ENCODE assay signal across 29 cellular contexts in the genomic region with DNA sequence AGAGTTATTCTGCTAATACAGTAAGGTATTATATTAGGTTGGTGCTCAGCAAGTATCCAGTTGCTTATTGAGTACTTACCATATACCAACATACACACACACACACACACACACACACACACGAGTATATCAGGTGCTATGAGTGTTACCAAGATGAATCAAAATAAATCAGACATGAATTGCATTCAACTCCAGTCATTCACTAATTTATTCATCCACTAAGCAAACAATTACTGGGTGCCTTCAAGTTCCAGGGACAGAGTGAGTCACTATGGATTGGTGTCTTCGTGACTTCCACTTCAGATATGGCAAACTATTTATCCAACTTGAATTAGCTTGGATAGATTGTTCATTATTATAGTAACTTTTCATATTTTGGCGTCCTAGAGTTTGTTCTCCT.
A peak's percentile ranks its signal among the peaks of the same experiment; 100 is the strongest.
DNase-seq lines count a peak whose midpoint lies in the region; ATAC-seq and TF ChIP-seq lines count a peak whose summit lies in the region.
"Had no signal": no experiment of that assay in that cellular context is flagged by ENCODE, and none has a peak within 500 bp of the region (broad histone marks: within the 10 kb centered on the region; RNA-seq: fewer than 3 reads in every experiment).

No MANE protein-coding gene starts in this region.

- no peak overlapping the region for H2AFZ ChIP-seq in mammary epithelial cell (ENCODE audit: low read depth, low read length)

- H3K4me1 Mint-ChIP-seq in MCF 10A (ENCODE audit: insufficient read depth, unreplicated experiment), result no peaks in the 10 kb centered on the region
- H3K4me1 Mint-ChIP-seq: nephron progenitor cell had no signal

- H3K9me3 ChIP-seq in mammary epithelial cell (replicated peaks; ENCODE audit: insufficient read depth, low read length), result no peaks in the 10 kb centered on the region
- no peaks in the 10 kb centered on the region for H3K9me3 ChIP-seq in upper lobe of left lung
- H3K9me3 ChIP-seq in A673 (ENCODE audit: low read depth, low read length, poor library complexity, severe bottlenecking), result no peaks in the 10 kb centered on the region
- H3K9me3 ChIP-seq: ovary had no signal

- ATAC-seq in foreskin keratinocyte (peak; percentile 18), GM18907 (IDR thresholded peaks at IDR 0.05; ENCODE audit: unreplicated experiment) (no peak), upper lobe of left lung (ENCODE audit: low FRiP score in 2 of 2) (no peak)
- ATAC-seq: activated naive CD8-positive, alpha-beta T cell treated with anti-CD3 and anti-CD28 coated beads, Interleukin-2, amount 50 U/mL, for 24 hours; activated T-cell treated with anti-CD3 and anti-CD28 coated beads, Interleukin-2, amount 50 U/mL, for 72 hours; left cardiac atrium; SK-N-SH treated with all-trans-retinoic acid at 6 μM for 48 hours; T-helper 17 cell had no signal

- H3K27ac Mint-ChIP-seq in MCF 10A (ENCODE audit: low read depth, unreplicated experiment), result no peak overlapping the region
- H3K27ac Mint-ChIP-seq: activated naive CD8-positive, alpha-beta T cell treated with anti-CD3 and anti-CD28 coated beads, Interleukin-2, amount 50 U/mL, for 24 hours; activated T-cell treated with anti-CD3 and anti-CD28 coated beads, Interleukin-2, amount 50 U/mL, for 72 hours; CD4-positive, CD25-positive, alpha-beta regulatory T cell; nephron progenitor cell; T-helper 17 cell; type B pancreatic cell had no signal

- no TSS peak for BruUV-seq in mammary epithelial cell (replicated peaks; lab: Mats Ljungman, UMichigan)
- BruUV-seq in MCF 10A (replicated peaks; lab: Mats Ljungman, UMichigan), result no TSS peak
- no TSS peak for BruUV-seq in A673 (replicated peaks; lab: Mats Ljungman, UMichigan)

- no peaks in the 10 kb centered on the region for H3K27me3 Mint-ChIP-seq in MCF 10A (ENCODE audit: insufficient read depth, unreplicated experiment)
- H3K27me3 Mint-ChIP-seq: activated naive CD8-positive, alpha-beta T cell treated with anti-CD3 and anti-CD28 coated beads, Interleukin-2, amount 50 U/mL, for 24 hours had no signal

- TF ChIP-seq EP300 in upper lobe of left lung (IDR thresholded peaks at IDR 0.05), result no peak

- H4K20me1 ChIP-seq in mammary epithelial cell (ENCODE audit: insufficient read depth, low read length), result no peaks in the 10 kb centered on the region

- intact Hi-C loops in mammary epithelial cell (cut with micrococcal nuclease) (no loop called here), MCF 10A (cut with micrococcal nuclease) (no loop called here), A673 (cut with micrococcal nuclease; ENCODE audit: unreplicated experiment) (no loop called here)

- WGBS in mammary epithelial cell (ENCODE audit: low coverage, missing lambda C conversion rate), result 71% methylated on average over 3 of the region's 3 CpGs
- WGBS in upper lobe of left lung, 2 donors, result 72 to 74% methylated on average over 3 of the region's 3 CpGs

- no peaks in the 10 kb centered on the region for H3K9me3 Mint-ChIP-seq in MCF 10A (ENCODE audit: unreplicated experiment)
- H3K9me3 Mint-ChIP-seq: activated naive CD8-positive, alpha-beta T cell treated with anti-CD3 and anti-CD28 coated beads, Interleukin-2, amount 50 U/mL, for 24 hours; activated T-cell treated with anti-CD3 and anti-CD28 coated beads, Interleukin-2, amount 50 U/mL, for 72 hours; nephron progenitor cell; type B pancreatic cell had no signal

- POLR2A ChIA-PET in MCF 10A (lab: Yijun Ruan, JAX) (no interaction called here), A673 (lab: Charles Lee; ENCODE audit: low non-redundant PET) (no interaction called here)

- H3K79me2 ChIP-seq in mammary epithelial cell (ENCODE audit: insufficient read depth, low read length), result no peaks in the 10 kb centered on the region

- DNase-seq in mammary epithelial cell, result peak; percentile 24
- no peak for DNase-seq in MCF 10A (ENCODE audit: unreplicated experiment)
- peak; percentile 52 for DNase-seq in RKO (ENCODE audit: low spot score)
- peak; percentile 33 to 40 for DNase-seq in foreskin keratinocyte
- no peak for DNase-seq in D341Med (ENCODE audit: low spot score)
- DNase-seq in upper lobe of left lung, result no peak
- DNase-seq in A673 (ENCODE audit: low spot score), result no peak
- DNase-seq: activated CD4-positive, alpha-beta T cell treated with anti-CD3 and anti-CD28 coated beads, Interleukin-2, amount 50 U/mL, for 48 hours; activated CD4-positive, CD25-positive, alpha-beta regulatory T cell treated with anti-CD3 and anti-CD28 coated beads, Interleukin-2, amount 50 U/mL, for 72 hours; activated naive CD4-positive, alpha-beta T cell; activated naive CD8-positive, alpha-beta T cell treated with anti-CD3 and anti-CD28 coated beads, Interleukin-2, amount 50 U/mL, for 24 hours; activated T-cell treated with anti-CD3 and anti-CD28 coated beads, Interleukin-2, amount 50 U/mL, for 72 hours; AML-193; CD4-positive, CD25-positive, alpha-beta regulatory T cell; cerebellar nuclear complex; dorsolateral prefrontal cortex; hippocampal formation; left cardiac atrium; NCI-H1092 treated with DMSO at 0.1 percent for 48 hours; NCI-H1694 treated with DMSO at 0.1 percent for 48 hours; NCI-H82; nephron progenitor cell; ovary; stimulated activated naive CD4-positive, alpha-beta T cell; T-helper 17 cell had no signal

- H3K27me3 ChIP-seq in mammary epithelial cell (ENCODE audit: insufficient read depth, low read length) (no peaks in the 10 kb centered on the region), foreskin keratinocyte (no peaks in the 10 kb centered on the region), upper lobe of left lung (no peaks in the 10 kb centered on the region), A673 (replicated peaks; ENCODE audit: insufficient read depth, low read depth, low read length, poor library complexity) (no peaks in the 10 kb centered on the region)
- H3K27me3 ChIP-seq: dorsolateral prefrontal cortex, ovary had no signal

- TF ChIP-seq CTCF in mammary epithelial cell (conservative IDR thresholded peaks at IDR 0.05 in 1 of 2, IDR thresholded peaks at IDR 0.05 in 1 of 2; ENCODE audit: extremely low read depth in 1 of 2, insufficient read depth in 1 of 2, low read depth in 1 of 2, low read length in 2 of 2) (no peak), MCF 10A (IDR thresholded peaks at IDR 0.05; ENCODE audit: unreplicated experiment) (no peak), foreskin keratinocyte (conservative IDR thresholded peaks at IDR 0.05) (no peak), upper lobe of left lung (IDR thresholded peaks at IDR 0.05) (no peak), A673 (conservative IDR thresholded peaks at IDR 0.05; ENCODE audit: low read depth, low read length) (no peak)

- TF ChIP-seq POLR2A in upper lobe of left lung (IDR thresholded peaks at IDR 0.05), result no peak

- CTCF ChIA-PET in mammary epithelial cell (lab: Charles Lee; ENCODE audit: low non-redundant PET), result no interaction called here
- CTCF ChIA-PET in MCF 10A (lab: Yijun Ruan, JAX), result no interaction called here
- CTCF ChIA-PET in A673 (lab: Charles Lee), result no interaction called here

- no peak overlapping the region for H3K4me2 ChIP-seq in mammary epithelial cell (ENCODE audit: insufficient read depth, low read depth, low read length)

- no peaks in the 10 kb centered on the region for H3K36me3 ChIP-seq in mammary epithelial cell (ENCODE audit: insufficient read depth, low read length)
- no peaks in the 10 kb centered on the region for H3K36me3 ChIP-seq in upper lobe of left lung
- no peaks in the 10 kb centered on the region for H3K36me3 ChIP-seq in A673 (ENCODE audit: insufficient read depth, low read length, poor library complexity, severe bottlenecking)
- H3K36me3 ChIP-seq: ovary had no signal

- no peak overlapping the region for H3K4me3 Mint-ChIP-seq in MCF 10A (ENCODE audit: unreplicated experiment)
- H3K4me3 Mint-ChIP-seq: activated naive CD8-positive, alpha-beta T cell treated with anti-CD3 and anti-CD28 coated beads, Interleukin-2, amount 50 U/mL, for 24 hours; activated T-cell treated with anti-CD3 and anti-CD28 coated beads, Interleukin-2, amount 50 U/mL, for 72 hours; CD4-positive, CD25-positive, alpha-beta regulatory T cell; nephron progenitor cell; T-helper 17 cell; type B pancreatic cell had no signal

- no peak overlapping the region for H3K9ac ChIP-seq in mammary epithelial cell (ENCODE audit: insufficient read depth, low read length)

- no peaks in the 10 kb centered on the region for H3K36me3 Mint-ChIP-seq in MCF 10A (ENCODE audit: insufficient read depth, unreplicated experiment)
- H3K36me3 Mint-ChIP-seq: CD4-positive, CD25-positive, alpha-beta regulatory T cell; type B pancreatic cell had no signal

- in situ Hi-C loops in mammary epithelial cell (cut with MboI; ENCODE audit: low sequenced_read_pairs in 2 of 2), result no loop called here

- H3K4me1 ChIP-seq in mammary epithelial cell (ENCODE audit: insufficient read depth, low read length), result no peaks in the 10 kb centered on the region
- H3K4me1 ChIP-seq in foreskin keratinocyte, result no peaks in the 10 kb centered on the region
- no peaks in the 10 kb centered on the region for H3K4me1 ChIP-seq in upper lobe of left lung
- no peaks in the 10 kb centered on the region for H3K4me1 ChIP-seq in A673 (ENCODE audit: insufficient read depth, low read length, poor library complexity, severe bottlenecking)

- dilution Hi-C loops in mammary epithelial cell (cut with HindIII; ENCODE audit: low sequenced_read_pairs), result no loop called here

- H3K4me3 ChIP-seq in mammary epithelial cell (replicated peaks in 1 of 3; ENCODE audit: insufficient read depth in 1 of 3, low read depth in 2 of 3, low read length in 3 of 3) (no peak overlapping the region), upper lobe of left lung (no peak overlapping the region), A673 (ENCODE audit: low read depth, low read length, poor library complexity, severe bottlenecking) (no peak overlapping the region)
- H3K4me3 ChIP-seq: dorsolateral prefrontal cortex, ovary, skin epidermis had no signal

- H3K27ac ChIP-seq in mammary epithelial cell (ENCODE audit: insufficient read depth, low read depth, low read length), result no peak overlapping the region
- H3K27ac ChIP-seq in foreskin keratinocyte, result no peak overlapping the region
- H3K27ac ChIP-seq in upper lobe of left lung, result no peak overlapping the region
- no peak overlapping the region for H3K27ac ChIP-seq in A673 (ENCODE audit: low read depth, low read length, poor library complexity, severe bottlenecking)
- H3K27ac ChIP-seq: dorsolateral prefrontal cortex, ovary, skin epidermis had no signal

Comparison
In these comparisons a context has a peak if more than half of its experiments do, and no peak if none do; other contexts are left out.
1. DNase-seq: peak in mammary epithelial cell (single experiment), RKO (single experiment) and foreskin keratinocyte (2 of 2); none in MCF 10A (single experiment), D341Med (single experiment), upper lobe of left lung (0 of 2) and A673 (single experiment).